18 cellular contexts compared by ENCODE assay signal in genomic region chr7:70455925-70456324, GRCh38.
A peak's percentile ranks its signal among the peaks of the same experiment; 100 is the strongest.
DNase-seq lines count a peak whose midpoint lies in the region; ATAC-seq, FAIRE-seq and TF ChIP-seq lines count a peak whose summit lies in the region.
"Had no signal": no experiment of that assay in that cellular context is flagged by ENCODE, and none has a peak within 500 bp of the region (broad histone marks: within the 10 kb centered on the region; RNA-seq: fewer than 3 reads in every experiment).

No MANE protein-coding gene starts in this region.

- H3K36me3 Mint-ChIP-seq in naive B cell = no peaks in the 10 kb centered on the region
- H3K36me3 Mint-ChIP-seq: CD8-positive, alpha-beta T cell had no signal

- no peaks in the 10 kb centered on the region for H3K36me3 ChIP-seq in OCI-LY1 (ENCODE audit: insufficient read depth, low read length)
- no peaks in the 10 kb centered on the region for H3K36me3 ChIP-seq in colonic mucosa
- H3K36me3 ChIP-seq in spleen = no peaks in the 10 kb centered on the region
- H3K36me3 ChIP-seq in osteoblast (ENCODE audit: insufficient read depth, low read length) = no peaks in the 10 kb centered on the region

- no peaks in the 10 kb centered on the region for H3K9me3 Mint-ChIP-seq in naive B cell
- H3K9me3 Mint-ChIP-seq: CD8-positive, alpha-beta T cell had no signal

- no peaks in the 10 kb centered on the region for H3K79me2 ChIP-seq in OCI-LY1 (ENCODE audit: insufficient read depth, low read length)
- H3K79me2 ChIP-seq in osteoblast (ENCODE audit: insufficient read depth, low read length) = no peaks in the 10 kb centered on the region

- 56 to 74% (median 70%) methylated on average over 2 of the region's 2 CpGs for WGBS in spleen, 5 donors

- intact Hi-C loops in colonic mucosa (cut with DNase I) = no loop called here
- intact Hi-C loops in spleen (cut with DNase I; ENCODE audit: low total_unique reads) = no loop called here

- H3K27ac Mint-ChIP-seq in naive B cell = peak overlapping the region; percentile 72 to 95 (median 90)
- H3K27ac Mint-ChIP-seq: CD8-positive, alpha-beta T cell; HFFc6 had no signal

- TF ChIP-seq CTCF in OCI-LY1 (IDR thresholded peaks at IDR 0.05; ENCODE audit: low read length) (no peak), colonic mucosa (IDR thresholded peaks at IDR 0.05) (no peak), spleen (IDR thresholded peaks at IDR 0.05 in 8 of 11, conservative IDR thresholded peaks at IDR 0.05 in 3 of 11) (no peak), osteoblast (IDR thresholded peaks at IDR 0.05; ENCODE audit: extremely low read depth, low read depth, low read length) (no peak)

- peaks cover 39 to 58% (median 46%) of the 10 kb centered on the region in 3 donors for H3K4me1 Mint-ChIP-seq in naive B cell

- no peak overlapping the region for H2AFZ ChIP-seq in OCI-LY1 (ENCODE audit: low read length)
- H2AFZ ChIP-seq in osteoblast (ENCODE audit: low read length) = no peak overlapping the region

- H3K4me2 ChIP-seq in OCI-LY1 (ENCODE audit: low read length) = peak overlapping the region; percentile 48
- no peak overlapping the region for H3K4me2 ChIP-seq in osteoblast (ENCODE audit: insufficient read depth, low read length)

- H3K27me3 Mint-ChIP-seq in naive B cell = no peaks in the 10 kb centered on the region

- peaks cover 7% of the 10 kb centered on the region; the same call in 1 of the 2 replicates for H3F3A ChIP-seq in OCI-LY1 (ENCODE audit: insufficient read depth, low read length)

- no peaks in the 10 kb centered on the region for H3K27me3 ChIP-seq in OCI-LY1 (ENCODE audit: insufficient read depth, low read length)
- H3K27me3 ChIP-seq in colonic mucosa = no peaks in the 10 kb centered on the region
- no peaks in the 10 kb centered on the region for H3K27me3 ChIP-seq in spleen (replicated peaks in 1 of 7)
- no peaks in the 10 kb centered on the region for H3K27me3 ChIP-seq in osteoblast (ENCODE audit: insufficient read depth, low read length)

- H3K4me1 ChIP-seq in OCI-LY1 (ENCODE audit: insufficient read depth, low read length, severe bottlenecking) (peaks cover 55% of the 10 kb centered on the region), colonic mucosa (no peaks in the 10 kb centered on the region), spleen (peaks cover 0 to 34% (median 17%) of the 10 kb centered on the region in 6 donors), osteoblast (ENCODE audit: insufficient read depth, low read length) (no peaks in the 10 kb centered on the region)

- no peaks in the 10 kb centered on the region for H3K9me2 ChIP-seq in OCI-LY1 (ENCODE audit: low read depth, low read length)

- H4K20me1 ChIP-seq in OCI-LY1 (ENCODE audit: insufficient read depth, low read length) (no peaks in the 10 kb centered on the region), osteoblast (ENCODE audit: insufficient read depth, low read length) (no peaks in the 10 kb centered on the region)

- peak; percentile 57 for FAIRE-seq in GM12891 (lab: Jason Lieb, UNC)
- FAIRE-seq: GM12892 had no signal

- TF ChIP-seq POLR2A in GM12891 (IDR thresholded peaks at IDR 0.05; ENCODE audit: low read depth, low read length) (no peak), spleen (IDR thresholded peaks at IDR 0.05) (no peak)

- H3K9ac ChIP-seq in OCI-LY1 (ENCODE audit: low read length) (peak overlapping the region; percentile 44), colonic mucosa (ENCODE audit: low read depth in 2 of 2, low read length in 2 of 2) (no peak overlapping the region)

- peak overlapping the region; percentile 8 to 91 (median 72) for H3K4me3 Mint-ChIP-seq in naive B cell
- H3K4me3 Mint-ChIP-seq: CD8-positive, alpha-beta T cell; HFFc6 had no signal

- H3K4me3 ChIP-seq in OCI-LY1 (ENCODE audit: low read depth, low read length, poor library complexity, severe bottlenecking) (peak overlapping the region; percentile 2), colonic mucosa (no peak overlapping the region), spleen (no peak overlapping the region), osteoblast (ENCODE audit: insufficient read depth, low read length) (no peak overlapping the region)

- no peak for DNase-seq in GM12891 (ENCODE audit: insufficient read length, low spot score)
- DNase-seq in naive B cell = peak; percentile 17
- DNase-seq in DMS 273 (lab: John Stamatoyannopoulos, UW; ENCODE audit: unreplicated experiment) = no peak
- no peak for DNase-seq in colonic mucosa
- DNase-seq in spleen = no peak
- DNase-seq in osteoblast (ENCODE audit: insufficient read length, low spot score, missing footprints) = no peak
- DNase-seq: ACHN, HFFc6, Kasumi-1, NCI-H1417 treated with DMSO at 0.1 percent for 48 hours, NCI-H2029 treated with DMSO at 0.1 percent for 48 hours, NCI-H510A treated with DMSO at 0.1 percent for 48 hours, SHP77 treated with DMSO at 0.1 percent for 48 hours, T-helper 2 cell had no signal

- ATAC-seq in GM21528 (IDR thresholded peaks at IDR 0.05; ENCODE audit: low FRiP score, unreplicated experiment) (peak; percentile 15), naive B cell (ENCODE audit: low read depth in 2 of 2) (peak; percentile 60 to 61)
- ATAC-seq: CD8-positive, alpha-beta T cell had no signal

- no peaks in the 10 kb centered on the region for H3K9me3 ChIP-seq in OCI-LY1 (ENCODE audit: low read length)
- H3K9me3 ChIP-seq in colonic mucosa = no peaks in the 10 kb centered on the region
- H3K9me3 ChIP-seq in spleen = no peaks in the 10 kb centered on the region
- H3K9me3 ChIP-seq in osteoblast (ENCODE audit: low read depth, low read length) = no peaks in the 10 kb centered on the region

- peak overlapping the region; percentile 95 for H3K27ac ChIP-seq in OCI-LY1 (ENCODE audit: low read depth, low read length, poor library complexity, severe bottlenecking)
- H3K27ac ChIP-seq in colonic mucosa = no peak overlapping the region
- peak overlapping the region in 3 of 8 donors; percentile 19 to 62 (median 37) for H3K27ac ChIP-seq in spleen
- H3K27ac ChIP-seq in osteoblast (ENCODE audit: low read depth, low read length) = no peak overlapping the region

TF ChIP-seq in GM12891, 5 proteins besides CTCF, POLR2A, EP300 and RAD21:
- TF ChIP-seq POLR2AphosphoS5 (IDR thresholded peaks at IDR 0.05; ENCODE audit: low read depth, low read length) (no peak), PAX5 (IDR thresholded peaks at IDR 0.05; ENCODE audit: insufficient read depth, low read length, severe bottlenecking) (no peak), POU2F2 (IDR thresholded peaks at IDR 0.05; ENCODE audit: low read depth, low read length) (no peak), SPI1 (IDR thresholded peaks at IDR 0.05; ENCODE audit: low read depth, low read length) (no peak), TAF1 (IDR thresholded peaks at IDR 0.05; ENCODE audit: low read depth, low read length) (no peak)
